In the genomic region with DNA sequence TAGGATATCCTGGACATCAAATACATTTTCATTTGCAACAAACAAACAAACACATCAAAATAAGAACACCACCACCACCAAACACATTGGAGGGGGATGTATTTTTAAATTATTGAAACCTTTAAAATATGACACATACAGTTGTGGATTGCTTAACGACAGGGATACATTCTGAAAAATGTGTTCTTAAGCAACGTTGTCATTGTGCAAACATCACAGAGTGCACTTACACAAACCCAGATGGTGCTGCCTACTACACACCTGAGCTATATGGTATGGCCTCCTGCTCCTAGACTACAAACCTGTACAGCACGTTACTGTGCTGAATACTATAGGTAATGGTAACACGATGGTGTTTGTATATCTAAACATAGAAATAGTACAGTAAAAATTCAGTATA, we compare ENCODE assay signal across 1 cellular context.
A peak's percentile ranks its signal among the peaks of the same experiment; 100 is the strongest.
TF ChIP-seq lines count a peak whose summit lies in the region.

No MANE protein-coding gene starts in this region.

TF ChIP-seq in HepG2, 621 proteins besides CTCF, POLR2A, EP300 and RAD21 (continues in another document):
- TF ChIP-seq FOXA1 (IDR thresholded peaks at IDR 0.05) (no peak), FOXA1 (CRISPR knock-in tag; IDR thresholded peaks at IDR 0.05) (0 out of 2 replicates have a peak, but pooled peaks have one; percentile 47), CEBPG (CRISPR knock-in tag; IDR thresholded peaks at IDR 0.05) (peak; percentile 71), GATAD2A (CRISPR knock-in tag; IDR thresholded peaks at IDR 0.05) (peak; percentile 43; the same call in 1 of the 2 replicates), FOXM1 (CRISPR knock-in tag; IDR thresholded peaks at IDR 0.05) (no peak), ZBTB3 (CRISPR knock-in tag; IDR thresholded peaks at IDR 0.05; ENCODE audit: borderline replicate concordance, low read depth) (no peak), RFXANK (CRISPR knock-in tag; IDR thresholded peaks at IDR 0.05) (no peak), ZBTB14 (CRISPR knock-in tag; IDR thresholded peaks at IDR 0.05) (no peak), TCF7 (IDR thresholded peaks at IDR 0.05; ENCODE audit: low read depth) (no peak), PHF21A (CRISPR knock-in tag; IDR thresholded peaks at IDR 0.05) (no peak), FOXA3 (CRISPR knock-in tag; IDR thresholded peaks at IDR 0.05) (peak; percentile 31; the same call in 1 of the 2 replicates), GABPB1 (CRISPR knock-in tag; IDR thresholded peaks at IDR 0.05) (no peak), ZNF10 (CRISPR knock-in tag; IDR thresholded peaks at IDR 0.05; ENCODE audit: borderline replicate concordance, low read depth) (no peak), GABPA (IDR thresholded peaks at IDR 0.05; ENCODE audit: low read depth, low read length) (no peak), GABPA (CRISPR knock-in tag; IDR thresholded peaks at IDR 0.05; ENCODE audit: low read depth) (no peak), CEBPB (IDR thresholded peaks at IDR 0.05; ENCODE audit: borderline replicate concordance, low read depth, low read length) (peak; percentile 91), FOSL2 (CRISPR knock-in tag; IDR thresholded peaks at IDR 0.05) (peak; percentile 42), PRDM10 (CRISPR knock-in tag; IDR thresholded peaks at IDR 0.05; ENCODE audit: low read depth) (0 out of 2 replicates have a peak, but pooled peaks have one; percentile 45), ZFYVE20 (CRISPR knock-in tag; IDR thresholded peaks at IDR 0.05; ENCODE audit: borderline replicate concordance, low read depth) (no peak), ZNF607 (CRISPR knock-in tag; IDR thresholded peaks at IDR 0.05; ENCODE audit: borderline replicate concordance) (no peak), CHD2 (IDR thresholded peaks at IDR 0.05; ENCODE audit: low read depth, low read length) (no peak), NFE2L2 (IDR thresholded peaks at IDR 0.05; ENCODE audit: low read length) (no peak), CHD4 (IDR thresholded peaks at IDR 0.05; ENCODE audit: borderline replicate concordance, low read length) (no peak)
- TF ChIP-seq, protein P1, sequence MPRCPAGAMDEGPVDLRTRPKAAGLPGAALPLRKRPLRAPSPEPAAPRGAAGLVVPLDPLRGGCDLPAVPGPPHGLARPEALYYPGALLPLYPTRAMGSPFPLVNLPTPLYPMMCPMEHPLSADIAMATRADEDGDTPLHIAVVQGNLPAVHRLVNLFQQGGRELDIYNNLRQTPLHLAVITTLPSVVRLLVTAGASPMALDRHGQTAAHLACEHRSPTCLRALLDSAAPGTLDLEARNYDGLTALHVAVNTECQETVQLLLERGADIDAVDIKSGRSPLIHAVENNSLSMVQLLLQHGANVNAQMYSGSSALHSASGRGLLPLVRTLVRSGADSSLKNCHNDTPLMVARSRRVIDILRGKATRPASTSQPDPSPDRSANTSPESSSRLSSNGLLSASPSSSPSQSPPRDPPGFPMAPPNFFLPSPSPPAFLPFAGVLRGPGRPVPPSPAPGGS (CRISPR knock-in tag; IDR thresholded peaks at IDR 0.05) = no peak
- TF ChIP-seq, protein P2, sequence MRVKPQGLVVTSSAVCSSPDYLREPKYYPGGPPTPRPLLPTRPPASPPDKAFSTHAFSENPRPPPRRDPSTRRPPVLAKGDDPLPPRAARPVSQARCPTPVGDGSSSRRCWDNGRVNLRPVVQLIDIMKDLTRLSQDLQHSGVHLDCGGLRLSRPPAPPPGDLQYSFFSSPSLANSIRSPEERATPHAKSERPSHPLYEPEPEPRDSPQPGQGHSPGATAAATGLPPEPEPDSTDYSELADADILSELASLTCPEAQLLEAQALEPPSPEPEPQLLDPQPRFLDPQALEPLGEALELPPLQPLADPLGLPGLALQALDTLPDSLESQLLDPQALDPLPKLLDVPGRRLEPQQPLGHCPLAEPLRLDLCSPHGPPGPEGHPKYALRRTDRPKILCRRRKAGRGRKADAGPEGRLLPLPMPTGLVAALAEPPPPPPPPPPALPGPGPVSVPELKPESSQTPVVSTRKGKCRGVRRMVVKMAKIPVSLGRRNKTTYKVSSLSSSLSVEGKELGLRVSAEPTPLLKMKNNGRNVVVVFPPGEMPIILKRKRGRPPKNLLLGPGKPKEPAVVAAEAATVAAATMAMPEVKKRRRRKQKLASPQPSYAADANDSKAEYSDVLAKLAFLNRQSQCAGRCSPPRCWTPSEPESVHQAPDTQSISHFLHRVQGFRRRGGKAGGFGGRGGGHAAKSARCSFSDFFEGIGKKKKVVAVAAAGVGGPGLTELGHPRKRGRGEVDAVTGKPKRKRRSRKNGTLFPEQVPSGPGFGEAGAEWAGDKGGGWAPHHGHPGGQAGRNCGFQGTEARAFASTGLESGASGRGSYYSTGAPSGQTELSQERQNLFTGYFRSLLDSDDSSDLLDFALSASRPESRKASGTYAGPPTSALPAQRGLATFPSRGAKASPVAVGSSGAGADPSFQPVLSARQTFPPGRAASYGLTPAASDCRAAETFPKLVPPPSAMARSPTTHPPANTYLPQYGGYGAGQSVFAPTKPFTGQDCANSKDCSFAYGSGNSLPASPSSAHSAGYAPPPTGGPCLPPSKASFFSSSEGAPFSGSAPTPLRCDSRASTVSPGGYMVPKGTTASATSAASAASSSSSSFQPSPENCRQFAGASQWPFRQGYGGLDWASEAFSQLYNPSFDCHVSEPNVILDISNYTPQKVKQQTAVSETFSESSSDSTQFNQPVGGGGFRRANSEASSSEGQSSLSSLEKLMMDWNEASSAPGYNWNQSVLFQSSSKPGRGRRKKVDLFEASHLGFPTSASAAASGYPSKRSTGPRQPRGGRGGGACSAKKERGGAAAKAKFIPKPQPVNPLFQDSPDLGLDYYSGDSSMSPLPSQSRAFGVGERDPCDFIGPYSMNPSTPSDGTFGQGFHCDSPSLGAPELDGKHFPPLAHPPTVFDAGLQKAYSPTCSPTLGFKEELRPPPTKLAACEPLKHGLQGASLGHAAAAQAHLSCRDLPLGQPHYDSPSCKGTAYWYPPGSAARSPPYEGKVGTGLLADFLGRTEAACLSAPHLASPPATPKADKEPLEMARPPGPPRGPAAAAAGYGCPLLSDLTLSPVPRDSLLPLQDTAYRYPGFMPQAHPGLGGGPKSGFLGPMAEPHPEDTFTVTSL (CRISPR knock-in tag; IDR thresholded peaks at IDR 0.05; ENCODE audit: borderline replicate concordance) = no peak
- TF ChIP-seq, protein P3, sequence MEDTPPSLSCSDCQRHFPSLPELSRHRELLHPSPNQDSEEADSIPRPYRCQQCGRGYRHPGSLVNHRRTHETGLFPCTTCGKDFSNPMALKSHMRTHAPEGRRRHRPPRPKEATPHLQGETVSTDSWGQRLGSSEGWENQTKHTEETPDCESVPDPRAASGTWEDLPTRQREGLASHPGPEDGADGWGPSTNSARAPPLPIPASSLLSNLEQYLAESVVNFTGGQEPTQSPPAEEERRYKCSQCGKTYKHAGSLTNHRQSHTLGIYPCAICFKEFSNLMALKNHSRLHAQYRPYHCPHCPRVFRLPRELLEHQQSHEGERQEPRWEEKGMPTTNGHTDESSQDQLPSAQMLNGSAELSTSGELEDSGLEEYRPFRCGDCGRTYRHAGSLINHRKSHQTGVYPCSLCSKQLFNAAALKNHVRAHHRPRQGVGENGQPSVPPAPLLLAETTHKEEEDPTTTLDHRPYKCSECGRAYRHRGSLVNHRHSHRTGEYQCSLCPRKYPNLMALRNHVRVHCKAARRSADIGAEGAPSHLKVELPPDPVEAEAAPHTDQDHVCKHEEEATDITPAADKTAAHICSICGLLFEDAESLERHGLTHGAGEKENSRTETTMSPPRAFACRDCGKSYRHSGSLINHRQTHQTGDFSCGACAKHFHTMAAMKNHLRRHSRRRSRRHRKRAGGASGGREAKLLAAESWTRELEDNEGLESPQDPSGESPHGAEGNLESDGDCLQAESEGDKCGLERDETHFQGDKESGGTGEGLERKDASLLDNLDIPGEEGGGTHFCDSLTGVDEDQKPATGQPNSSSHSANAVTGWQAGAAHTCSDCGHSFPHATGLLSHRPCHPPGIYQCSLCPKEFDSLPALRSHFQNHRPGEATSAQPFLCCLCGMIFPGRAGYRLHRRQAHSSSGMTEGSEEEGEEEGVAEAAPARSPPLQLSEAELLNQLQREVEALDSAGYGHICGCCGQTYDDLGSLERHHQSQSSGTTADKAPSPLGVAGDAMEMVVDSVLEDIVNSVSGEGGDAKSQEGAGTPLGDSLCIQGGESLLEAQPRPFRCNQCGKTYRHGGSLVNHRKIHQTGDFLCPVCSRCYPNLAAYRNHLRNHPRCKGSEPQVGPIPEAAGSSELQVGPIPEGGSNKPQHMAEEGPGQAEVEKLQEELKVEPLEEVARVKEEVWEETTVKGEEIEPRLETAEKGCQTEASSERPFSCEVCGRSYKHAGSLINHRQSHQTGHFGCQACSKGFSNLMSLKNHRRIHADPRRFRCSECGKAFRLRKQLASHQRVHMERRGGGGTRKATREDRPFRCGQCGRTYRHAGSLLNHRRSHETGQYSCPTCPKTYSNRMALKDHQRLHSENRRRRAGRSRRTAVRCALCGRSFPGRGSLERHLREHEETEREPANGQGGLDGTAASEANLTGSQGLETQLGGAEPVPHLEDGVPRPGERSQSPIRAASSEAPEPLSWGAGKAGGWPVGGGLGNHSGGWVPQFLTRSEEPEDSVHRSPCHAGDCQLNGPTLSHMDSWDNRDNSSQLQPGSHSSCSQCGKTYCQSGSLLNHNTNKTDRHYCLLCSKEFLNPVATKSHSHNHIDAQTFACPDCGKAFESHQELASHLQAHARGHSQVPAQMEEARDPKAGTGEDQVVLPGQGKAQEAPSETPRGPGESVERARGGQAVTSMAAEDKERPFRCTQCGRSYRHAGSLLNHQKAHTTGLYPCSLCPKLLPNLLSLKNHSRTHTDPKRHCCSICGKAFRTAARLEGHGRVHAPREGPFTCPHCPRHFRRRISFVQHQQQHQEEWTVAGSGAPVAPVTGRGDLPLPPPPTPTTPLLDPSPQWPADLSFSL (CRISPR knock-in tag; IDR thresholded peaks at IDR 0.05) = peak; percentile 77
- TF ChIP-seq, protein P4, sequence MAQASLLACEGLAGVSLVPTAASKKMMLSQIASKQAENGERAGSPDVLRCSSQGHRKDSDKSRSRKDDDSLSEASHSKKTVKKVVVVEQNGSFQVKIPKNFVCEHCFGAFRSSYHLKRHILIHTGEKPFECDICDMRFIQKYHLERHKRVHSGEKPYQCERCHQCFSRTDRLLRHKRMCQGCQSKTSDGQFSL (CRISPR knock-in tag; IDR thresholded peaks at IDR 0.05) = no peak
- TF ChIP-seq, protein P5, sequence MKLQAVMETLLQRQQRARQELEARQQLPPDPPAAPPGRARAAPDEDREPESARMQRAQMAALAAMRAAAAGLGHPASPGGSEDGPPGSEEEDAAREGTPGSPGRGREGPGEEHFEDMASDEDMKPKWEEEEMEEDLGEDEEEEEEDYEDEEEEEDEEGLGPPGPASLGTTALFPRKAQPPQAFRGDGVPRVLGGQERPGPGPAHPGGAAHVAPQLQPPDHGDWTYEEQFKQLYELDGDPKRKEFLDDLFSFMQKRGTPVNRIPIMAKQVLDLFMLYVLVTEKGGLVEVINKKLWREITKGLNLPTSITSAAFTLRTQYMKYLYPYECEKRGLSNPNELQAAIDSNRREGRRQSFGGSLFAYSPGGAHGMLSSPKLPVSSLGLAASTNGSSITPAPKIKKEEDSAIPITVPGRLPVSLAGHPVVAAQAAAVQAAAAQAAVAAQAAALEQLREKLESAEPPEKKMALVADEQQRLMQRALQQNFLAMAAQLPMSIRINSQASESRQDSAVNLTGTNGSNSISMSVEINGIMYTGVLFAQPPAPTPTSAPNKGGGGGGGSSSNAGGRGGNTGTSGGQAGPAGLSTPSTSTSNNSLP (IDR thresholded peaks at IDR 0.05; ENCODE audit: low read depth, low read length) = 0 out of 2 replicates have a peak, but pooled peaks have one; percentile 18
- TF ChIP-seq, protein P6, sequence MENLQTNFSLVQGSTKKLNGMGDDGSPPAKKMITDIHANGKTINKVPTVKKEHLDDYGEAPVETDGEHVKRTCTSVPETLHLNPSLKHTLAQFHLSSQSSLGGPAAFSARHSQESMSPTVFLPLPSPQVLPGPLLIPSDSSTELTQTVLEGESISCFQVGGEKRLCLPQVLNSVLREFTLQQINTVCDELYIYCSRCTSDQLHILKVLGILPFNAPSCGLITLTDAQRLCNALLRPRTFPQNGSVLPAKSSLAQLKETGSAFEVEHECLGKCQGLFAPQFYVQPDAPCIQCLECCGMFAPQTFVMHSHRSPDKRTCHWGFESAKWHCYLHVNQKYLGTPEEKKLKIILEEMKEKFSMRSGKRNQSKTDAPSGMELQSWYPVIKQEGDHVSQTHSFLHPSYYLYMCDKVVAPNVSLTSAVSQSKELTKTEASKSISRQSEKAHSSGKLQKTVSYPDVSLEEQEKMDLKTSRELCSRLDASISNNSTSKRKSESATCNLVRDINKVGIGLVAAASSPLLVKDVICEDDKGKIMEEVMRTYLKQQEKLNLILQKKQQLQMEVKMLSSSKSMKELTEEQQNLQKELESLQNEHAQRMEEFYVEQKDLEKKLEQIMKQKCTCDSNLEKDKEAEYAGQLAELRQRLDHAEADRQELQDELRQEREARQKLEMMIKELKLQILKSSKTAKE (CRISPR knock-in tag; IDR thresholded peaks at IDR 0.05; ENCODE audit: borderline replicate concordance) = no peak
